In the genomic region with DNA sequence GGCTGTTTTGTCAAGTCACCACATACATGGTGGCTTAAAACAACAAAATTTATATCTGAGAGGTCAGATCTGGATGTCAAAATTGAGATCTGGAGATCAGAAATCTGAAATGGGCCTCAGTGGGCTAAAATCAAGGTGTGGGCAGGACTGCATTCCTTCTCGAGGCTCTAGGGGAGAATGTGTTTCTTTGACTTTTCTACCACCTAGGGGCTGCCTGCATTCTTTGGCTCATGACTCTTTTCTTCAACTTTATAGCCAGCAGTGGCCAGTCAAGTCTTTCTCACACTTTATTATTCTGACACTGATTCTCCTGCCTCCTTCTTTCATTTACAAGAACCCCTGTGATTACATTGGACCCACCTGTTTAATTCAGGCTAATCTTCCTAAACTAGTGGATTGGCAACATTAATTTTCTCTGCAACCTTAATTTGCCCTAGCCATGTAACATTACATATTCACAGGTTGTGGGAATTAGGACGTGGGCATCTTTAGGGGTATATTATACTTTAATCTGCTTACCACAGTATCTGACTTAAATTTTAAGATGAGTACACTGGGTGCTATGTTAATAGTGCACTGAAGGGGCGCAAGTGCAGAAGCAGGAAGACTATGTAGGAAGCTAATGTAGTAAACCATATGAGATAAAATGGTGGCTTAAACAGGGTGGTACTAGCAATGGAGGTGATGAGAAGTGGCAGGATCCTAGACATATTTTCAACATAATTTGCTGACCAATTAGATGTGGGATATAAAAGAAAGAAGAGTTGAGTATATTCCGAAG, we compare ENCODE assay signal across 14 cellular contexts.
A peak's percentile ranks its signal among the peaks of the same experiment; 100 is the strongest.
DNase-seq lines count a peak whose midpoint lies in the region; ATAC-seq and TF ChIP-seq lines count a peak whose summit lies in the region.
"Had no signal": no experiment of that assay in that cellular context is flagged by ENCODE, and none has a peak within 500 bp of the region (broad histone marks: within the 10 kb centered on the region; RNA-seq: fewer than 3 reads in every experiment).

No MANE protein-coding gene starts in this region.

- TF ChIP-seq CTCF in GM13977 (IDR thresholded peaks at IDR 0.05; ENCODE audit: extremely low read depth, insufficient read depth, missing control alignments), result peak; percentile 17
- peak; percentile 6 for TF ChIP-seq CTCF in HFF-Myc (IDR thresholded peaks at IDR 0.05; ENCODE audit: low read depth, low read length, missing control alignments)
- peak; percentile 26 for TF ChIP-seq CTCF in kidney epithelial cell (IDR thresholded peaks at IDR 0.05; ENCODE audit: insufficient read depth, low read length, poor library complexity, severe bottlenecking)

- in situ Hi-C loops in GM13977 (cut with MboI; ENCODE audit: low pct_unique_long_range_greater_than_20kb, low sequenced_read_pairs, unreplicated experiment), result no loop called here

- H3K36me3 ChIP-seq in NT2/D1 (ENCODE audit: insufficient read depth, insufficient read length, low read length) (no peaks in the 10 kb centered on the region), kidney epithelial cell (ENCODE audit: control insufficient read depth, insufficient read depth, low read length) (no peaks in the 10 kb centered on the region)

- DNase-seq in GM13977 (ENCODE audit: low spot score) (no peak), HFF-Myc (ENCODE audit: extremely low read depth, low read depth) (no peak), NT2/D1 (ENCODE audit: low read depth, low spot score) (peak; percentile 20), kidney epithelial cell (ENCODE audit: low read depth) (no peak), inferior parietal cortex (ENCODE audit: extremely low spot score) (no peak), SKM-1 (lab: John Stamatoyannopoulos, UW; ENCODE audit: unreplicated experiment) (no peak), COLO829 (ENCODE audit: low spot score) (no peak)
- DNase-seq: activated T-cell treated with anti-CD3 and anti-CD28 coated beads, Interleukin-2, amount 50 U/mL, for 4 hours; Calu3; central memory CD4-positive, alpha-beta T cell; left ventricle myocardium superior; NCI-H1105 treated with DMSO at 0.1 percent for 48 hours; trophoblast cell had no signal

- H3K27me3 ChIP-seq in NT2/D1 (ENCODE audit: insufficient read depth, insufficient read length) (no peaks in the 10 kb centered on the region), kidney epithelial cell (ENCODE audit: control insufficient read depth, insufficient read depth, low read length) (no peaks in the 10 kb centered on the region)

- H3K4me3 ChIP-seq in HFF-Myc (replicated peaks; ENCODE audit: low read depth, low read length) (no peak overlapping the region), NT2/D1 (ENCODE audit: insufficient read length, low read depth) (no peak overlapping the region), kidney epithelial cell (ENCODE audit: low read depth, low read length) (no peak overlapping the region)

- ATAC-seq in HG02798 (IDR thresholded peaks at IDR 0.05; ENCODE audit: poor library complexity, unreplicated experiment), result no peak
- ATAC-seq: activated T-cell treated with anti-CD3 and anti-CD28 coated beads, Interleukin-2, amount 50 U/mL, for 4 hours; left ventricle myocardium superior had no signal

- H3K4me1 ChIP-seq in NT2/D1 (ENCODE audit: insufficient read depth, insufficient read length), result no peaks in the 10 kb centered on the region

- H3K9ac ChIP-seq in NT2/D1 (ENCODE audit: insufficient read length, low read depth), result no peak overlapping the region

- no peaks in the 10 kb centered on the region for H3K9me3 ChIP-seq in NT2/D1 (ENCODE audit: insufficient read depth, low read length)
